Comparison of ENCODE assay signal across 18 cellular contexts in the genomic region with DNA sequence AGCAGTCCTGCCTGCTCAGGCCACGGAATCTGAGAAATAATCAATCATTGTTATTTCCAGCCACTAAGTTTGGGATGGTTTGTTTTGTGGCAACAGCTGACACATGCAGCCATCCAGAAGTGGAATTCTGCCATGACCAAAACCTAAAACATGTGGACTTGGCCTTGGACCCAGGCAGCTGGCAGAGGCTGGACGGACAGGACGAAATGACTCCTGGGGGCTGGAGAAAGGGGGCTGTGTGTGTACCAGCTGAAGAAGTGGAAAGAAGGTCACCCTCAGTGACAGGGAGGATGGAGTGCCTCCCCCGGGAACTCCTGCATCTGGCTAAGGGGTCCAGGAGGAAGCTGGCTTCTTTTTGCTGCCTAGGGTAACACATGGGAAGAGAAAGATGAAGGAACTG. TPM values are rescaled to one million over a fixed set of nuclear protein-coding genes. Genes with fewer than 3 reads are reported as not detected.
DNase-seq lines count a peak whose midpoint lies in the region; ATAC-seq and TF ChIP-seq lines count a peak whose summit lies in the region.
"Had no signal": no experiment of that assay in that cellular context is flagged by ENCODE, and none has a peak within 500 bp of the region (broad histone marks: within the 10 kb centered on the region; RNA-seq: fewer than 3 reads in every experiment).

No MANE protein-coding gene starts in this region.

- H3K9me3 Mint-ChIP-seq in WTC11: no peaks in the 10 kb centered on the region
- H3K9me3 Mint-ChIP-seq in dendritic cell treated with granulocyte-macrophage colony-stimulating factor and Interleukin-4, amounts not matched to agents 40 ng/mL and 50 ng/mL, for 4 days: no peaks in the 10 kb centered on the region
- H3K9me3 Mint-ChIP-seq: naive thymus-derived CD8-positive, alpha-beta T cell had no signal

- DNase-seq in WTC11 (ENCODE audit: low spot score) (no peak), lung (ENCODE audit: low spot score) (no peak), substantia nigra (lab: John Stamatoyannopoulos, UW) (no peak), uterus (no peak)
- DNase-seq: activated naive CD4-positive, alpha-beta T cell; BE2C; DMS153; naive thymus-derived CD8-positive, alpha-beta T cell; NCI-H1694; NCI-H524 treated with DMSO at 0.1 percent for 48 hours had no signal

- no peak for TF ChIP-seq CTCF in WTC11 (IDR thresholded peaks at IDR 0.05)
- no peak for TF ChIP-seq CTCF in lung (IDR thresholded peaks at IDR 0.05; ENCODE audit: control extremely low read depth, extremely low read depth)
- TF ChIP-seq CTCF in uterus (IDR thresholded peaks at IDR 0.05): no peak

- H3K9me3 ChIP-seq in lung (ENCODE audit: control insufficient read depth in 2 of 2, insufficient read depth in 1 of 2, low read length in 1 of 2): no peaks in the 10 kb centered on the region
- H3K9me3 ChIP-seq in uterus: no peaks in the 10 kb centered on the region
- H3K9me3 ChIP-seq: BE2C, SJSA1 had no signal

- peak overlapping the region; percentile 40; the same call in 1 of the 2 replicates for H3K27ac Mint-ChIP-seq in WTC11
- H3K27ac Mint-ChIP-seq in dendritic cell treated with granulocyte-macrophage colony-stimulating factor and Interleukin-4, amounts not matched to agents 40 ng/mL and 50 ng/mL, for 4 days: peak overlapping the region; percentile 86

- H3K27ac ChIP-seq in lung (ENCODE audit: low read depth in 1 of 2, low read length in 1 of 2) (peak overlapping the region; percentile 34 to 43), substantia nigra (ENCODE audit: low read depth, low read length, poor library complexity, severe bottlenecking) (peak overlapping the region; percentile 46), uterus (peak overlapping the region in 1 of 2 donors; percentile 49)
- H3K27ac ChIP-seq: SJSA1 had no signal

- CTCF ChIA-PET in WTC11 (lab: Charles Lee): no interaction called here

- peaks cover 45% of the 10 kb centered on the region for H3K4me1 Mint-ChIP-seq in WTC11
- H3K4me1 Mint-ChIP-seq in dendritic cell treated with granulocyte-macrophage colony-stimulating factor and Interleukin-4, amounts not matched to agents 40 ng/mL and 50 ng/mL, for 4 days (ENCODE audit: low read depth): peaks cover 60% of the 10 kb centered on the region

- H3K27me3 ChIP-seq in lung (ENCODE audit: control insufficient read depth, insufficient read depth) (no peaks in the 10 kb centered on the region), uterus (no peaks in the 10 kb centered on the region)
- H3K27me3 ChIP-seq: BE2C, SJSA1 had no signal

- H3K4me3 ChIP-seq in lung: no peak overlapping the region
- H3K4me3 ChIP-seq in uterus: no peak overlapping the region
- H3K4me3 ChIP-seq: SJSA1 had no signal

- no peak for TF ChIP-seq POLR2A in uterus (IDR thresholded peaks at IDR 0.05)

- ATAC-seq in WTC11 (no peak), lung (ENCODE audit: insufficient read depth, low FRiP score) (no peak), GM18870 (IDR thresholded peaks at IDR 0.05; ENCODE audit: unreplicated experiment) (no peak), HG03108 (IDR thresholded peaks at IDR 0.05; ENCODE audit: unreplicated experiment) (no peak), GM18517 (IDR thresholded peaks at IDR 0.05; ENCODE audit: unreplicated experiment) (no peak)
- ATAC-seq: activated CD4-positive, CD25-positive, alpha-beta regulatory T cell treated with anti-CD3 and anti-CD28 coated beads, Interleukin-2, amount 50 U/mL, for 24 hours; HCT116; naive thymus-derived CD8-positive, alpha-beta T cell had no signal

- H3K4me1 ChIP-seq in lung (ENCODE audit: control insufficient read depth in 2 of 2, insufficient read depth in 2 of 2, low read length in 2 of 2) (peaks cover 21 to 36% of the 10 kb centered on the region in 2 donors), uterus (no peaks in the 10 kb centered on the region)
- H3K4me1 ChIP-seq: BE2C had no signal

- H3K27me3 Mint-ChIP-seq in WTC11 (ENCODE audit: low read depth): no peaks in the 10 kb centered on the region
- no peaks in the 10 kb centered on the region for H3K27me3 Mint-ChIP-seq in dendritic cell treated with granulocyte-macrophage colony-stimulating factor and Interleukin-4, amounts not matched to agents 40 ng/mL and 50 ng/mL, for 4 days
- H3K27me3 Mint-ChIP-seq: naive thymus-derived CD8-positive, alpha-beta T cell had no signal

- H3K4me3 Mint-ChIP-seq in WTC11: no peak overlapping the region
- H3K4me3 Mint-ChIP-seq in dendritic cell treated with granulocyte-macrophage colony-stimulating factor and Interleukin-4, amounts not matched to agents 40 ng/mL and 50 ng/mL, for 4 days: no peak overlapping the region

- H3K36me3 Mint-ChIP-seq in WTC11: peaks cover 5% of the 10 kb centered on the region; the same call in 1 of the 2 replicates
- peaks cover 81% of the 10 kb centered on the region for H3K36me3 Mint-ChIP-seq in dendritic cell treated with granulocyte-macrophage colony-stimulating factor and Interleukin-4, amounts not matched to agents 40 ng/mL and 50 ng/mL, for 4 days (ENCODE audit: low read depth)

- H3K36me3 ChIP-seq in lung (ENCODE audit: control insufficient read depth in 2 of 2, insufficient read depth in 2 of 2, low read length in 2 of 2) (peaks cover 0 to 4% of the 10 kb centered on the region in 2 donors), uterus (no peaks in the 10 kb centered on the region)
- H3K36me3 ChIP-seq: BE2C had no signal

- POLR2A ChIA-PET in WTC11 (lab: Charles Lee): no interaction called here

- intact Hi-C loops in dendritic cell treated with granulocyte-macrophage colony-stimulating factor and Interleukin-4, amounts not matched to agents 40 ng/mL and 50 ng/mL, for 4 days (cut with micrococcal nuclease): no loop called here
- intact Hi-C loops in uterus (cut with DNase I; ENCODE audit: low total_unique reads): no loop called here

- WGBS in lung, 2 donors: 78 to 86% methylated on average over 4 of the region's 4 CpGs

TF ChIP-seq in WTC11, 78 proteins besides CTCF, POLR2A, EP300 and RAD21:
- TF ChIP-seq GABPB1 (CRISPR knock-in tag; IDR thresholded peaks at IDR 0.05) (no peak), HMGA2 (CRISPR knock-in tag; IDR thresholded peaks at IDR 0.05) (no peak), FOXP1 (CRISPR knock-in tag; IDR thresholded peaks at IDR 0.05; ENCODE audit: borderline replicate concordance) (no peak), EMX1 (CRISPR knock-in tag; IDR thresholded peaks at IDR 0.05) (no peak), HMGXB4 (CRISPR knock-in tag; IDR thresholded peaks at IDR 0.05) (no peak)
- TF ChIP-seq, protein P1, sequence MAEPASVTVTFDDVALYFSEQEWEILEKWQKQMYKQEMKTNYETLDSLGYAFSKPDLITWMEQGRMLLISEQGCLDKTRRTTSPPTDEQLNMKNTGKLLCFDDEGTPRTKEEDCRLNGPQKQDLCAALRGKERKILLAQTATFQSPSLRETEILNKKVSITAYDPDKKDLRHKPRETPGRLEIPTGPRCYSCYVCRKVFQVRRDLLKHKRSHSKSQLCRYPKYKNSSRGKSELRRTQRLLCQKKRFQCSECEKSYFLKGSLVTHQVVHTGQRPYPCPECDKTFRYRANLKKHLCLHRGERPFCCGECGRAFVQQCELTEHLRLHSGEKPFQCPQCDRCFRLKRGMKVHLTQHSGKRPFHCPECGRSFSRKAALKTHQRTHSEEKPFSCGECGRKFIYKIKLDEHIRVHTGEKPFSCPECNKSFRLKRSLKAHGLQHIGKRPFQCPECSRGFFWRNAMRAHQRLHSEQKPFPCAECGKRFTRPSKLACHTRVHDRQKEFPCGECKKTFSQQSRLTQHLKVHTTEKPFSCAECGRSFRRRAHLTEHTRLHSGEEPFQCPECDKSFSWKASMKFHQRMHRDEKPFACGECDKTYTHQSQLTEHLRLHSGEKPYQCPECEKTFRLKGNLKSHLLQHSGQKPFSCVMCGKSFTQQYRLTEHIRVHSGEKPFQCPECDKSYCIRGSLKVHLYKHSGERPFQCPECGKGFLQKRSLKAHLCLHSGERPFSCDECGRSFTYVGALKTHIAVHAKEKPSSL (CRISPR knock-in tag; conservative IDR thresholded peaks at IDR 0.05): no peak
- TF ChIP-seq, protein P2, sequence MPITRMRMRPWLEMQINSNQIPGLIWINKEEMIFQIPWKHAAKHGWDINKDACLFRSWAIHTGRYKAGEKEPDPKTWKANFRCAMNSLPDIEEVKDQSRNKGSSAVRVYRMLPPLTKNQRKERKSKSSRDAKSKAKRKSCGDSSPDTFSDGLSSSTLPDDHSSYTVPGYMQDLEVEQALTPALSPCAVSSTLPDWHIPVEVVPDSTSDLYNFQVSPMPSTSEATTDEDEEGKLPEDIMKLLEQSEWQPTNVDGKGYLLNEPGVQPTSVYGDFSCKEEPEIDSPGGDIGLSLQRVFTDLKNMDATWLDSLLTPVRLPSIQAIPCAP (CRISPR knock-in tag; IDR thresholded peaks at IDR 0.05): no peak
TF ChIP-seq in WTC11: peak in this region for 0.

RNA-seq across cellular contexts. Expression of gene SERPINB6, which starts 14.4 kb away (rescaled TPM):
- total RNA-seq in WTC11 (2021): 28.0 to 33.7 TPM (median 32.9 TPM) in 3 replicates
- 100 to 1,000 TPM; 113 to 155 TPM for total RNA-seq in lung
- polyA plus RNA-seq in lung: 100 to 1,000 TPM; 126 to 129 TPM
- 100 to 1,000 TPM in 3 of 4 donors, 10 to 100 TPM in 1; 84.9 to 266 (median 203) TPM for total RNA-seq in uterus

RNA-seq across cellular contexts. Expression of gene NQO2, which starts 42.8 kb away (rescaled TPM):
- total RNA-seq in WTC11 (2021) (119 to 152 TPM (median 150 TPM) in 3 replicates), lung (10 to 100 TPM in 1 of 2 donors, 1 to 10 TPM in 1; 9.4 to 47.1 TPM), uterus (10 to 100 TPM in 3 of 4 donors, 1 to 10 TPM in 1; 7.8 to 50.3 (median 21.6) TPM)
- polyA plus RNA-seq in lung: 10 to 100 TPM; 42.6 to 43.7 TPM

RNA-seq across cellular contexts. Expression of gene SERPINB9, which starts 53.8 kb away (rescaled TPM):
- total RNA-seq in WTC11 (2021) (39.5 to 43.7 TPM (median 41.6 TPM) in 3 replicates), lung (10 to 100 TPM; 14.0 to 33.3 TPM), uterus (10 to 100 TPM in 2 of 4 donors, 1 to 10 TPM in 2; 8.7 to 17.7 (median 10.8) TPM)
- 10 to 100 TPM in 1 of 2 donors, 1 to 10 TPM in 1; 5.4 to 36.1 TPM for polyA plus RNA-seq in lung
- total RNA-seq: MCF 10A had no signal
